ENCODE assay signal across 1 cellular context in the genomic region with DNA sequence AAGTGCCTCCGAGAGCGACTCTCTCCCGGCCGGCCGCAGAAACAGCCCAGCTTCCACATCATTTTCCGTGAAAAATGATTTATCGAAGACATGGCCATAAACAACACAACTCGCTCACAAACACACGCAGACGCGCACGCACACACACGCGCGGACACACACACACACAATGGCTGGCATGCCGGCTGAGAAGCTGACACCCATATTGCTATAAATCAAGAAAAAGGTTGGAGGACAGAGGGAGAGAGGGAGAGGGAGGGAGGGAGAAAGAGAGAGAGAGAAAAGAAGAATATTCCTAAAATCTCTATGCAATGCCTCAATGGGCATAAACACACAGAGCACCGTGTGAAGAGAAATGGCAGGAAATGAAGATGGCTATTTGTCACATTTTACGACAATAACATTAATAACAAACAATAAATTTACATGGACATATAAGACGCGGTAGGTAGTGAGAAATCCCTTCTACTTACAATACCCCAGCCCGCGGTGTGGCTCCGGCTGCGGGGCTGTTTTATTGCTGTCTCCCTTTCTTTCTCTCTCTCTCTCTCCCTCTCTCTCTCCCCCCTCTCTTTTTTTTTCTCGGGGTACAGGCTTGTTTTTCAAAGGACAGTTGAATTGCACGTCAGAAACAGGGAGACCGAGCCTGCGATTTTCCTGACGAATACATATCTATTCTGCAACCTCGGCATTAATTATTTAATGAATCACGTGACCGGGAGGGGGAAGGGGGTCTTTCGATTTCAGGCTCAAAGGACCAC.
TF ChIP-seq lines count a peak whose summit lies in the region.

No MANE protein-coding gene starts in this region.

TF ChIP-seq in K562, 482 proteins besides CTCF, POLR2A, EP300 and RAD21 (continued from another document):
- TF ChIP-seq, protein P1, sequence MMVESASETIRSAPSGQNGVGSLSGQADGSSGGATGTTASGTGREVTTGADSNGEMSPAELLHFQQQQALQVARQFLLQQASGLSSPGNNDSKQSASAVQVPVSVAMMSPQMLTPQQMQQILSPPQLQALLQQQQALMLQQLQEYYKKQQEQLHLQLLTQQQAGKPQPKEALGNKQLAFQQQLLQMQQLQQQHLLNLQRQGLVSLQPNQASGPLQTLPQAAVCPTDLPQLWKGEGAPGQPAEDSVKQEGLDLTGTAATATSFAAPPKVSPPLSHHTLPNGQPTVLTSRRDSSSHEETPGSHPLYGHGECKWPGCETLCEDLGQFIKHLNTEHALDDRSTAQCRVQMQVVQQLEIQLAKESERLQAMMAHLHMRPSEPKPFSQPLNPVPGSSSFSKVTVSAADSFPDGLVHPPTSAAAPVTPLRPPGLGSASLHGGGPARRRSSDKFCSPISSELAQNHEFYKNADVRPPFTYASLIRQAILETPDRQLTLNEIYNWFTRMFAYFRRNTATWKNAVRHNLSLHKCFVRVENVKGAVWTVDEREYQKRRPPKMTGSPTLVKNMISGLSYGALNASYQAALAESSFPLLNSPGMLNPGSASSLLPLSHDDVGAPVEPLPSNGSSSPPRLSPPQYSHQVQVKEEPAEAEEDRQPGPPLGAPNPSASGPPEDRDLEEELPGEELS (CRISPR knock-in tag; IDR thresholded peaks at IDR 0.05; ENCODE audit: borderline replicate concordance) = no peak
- TF ChIP-seq, protein P2, sequence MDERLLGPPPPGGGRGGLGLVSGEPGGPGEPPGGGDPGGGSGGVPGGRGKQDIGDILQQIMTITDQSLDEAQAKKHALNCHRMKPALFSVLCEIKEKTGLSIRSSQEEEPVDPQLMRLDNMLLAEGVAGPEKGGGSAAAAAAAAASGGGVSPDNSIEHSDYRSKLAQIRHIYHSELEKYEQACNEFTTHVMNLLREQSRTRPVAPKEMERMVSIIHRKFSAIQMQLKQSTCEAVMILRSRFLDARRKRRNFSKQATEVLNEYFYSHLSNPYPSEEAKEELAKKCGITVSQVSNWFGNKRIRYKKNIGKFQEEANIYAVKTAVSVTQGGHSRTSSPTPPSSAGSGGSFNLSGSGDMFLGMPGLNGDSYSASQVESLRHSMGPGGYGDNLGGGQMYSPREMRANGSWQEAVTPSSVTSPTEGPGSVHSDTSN (CRISPR knock-in tag; IDR thresholded peaks at IDR 0.05; ENCODE audit: low read depth) = no peak
- TF ChIP-seq, protein P2 (tag; conservative IDR thresholded peaks at IDR 0.05; ENCODE audit: low read depth) = peak; percentile 48
- TF ChIP-seq, protein P3, sequence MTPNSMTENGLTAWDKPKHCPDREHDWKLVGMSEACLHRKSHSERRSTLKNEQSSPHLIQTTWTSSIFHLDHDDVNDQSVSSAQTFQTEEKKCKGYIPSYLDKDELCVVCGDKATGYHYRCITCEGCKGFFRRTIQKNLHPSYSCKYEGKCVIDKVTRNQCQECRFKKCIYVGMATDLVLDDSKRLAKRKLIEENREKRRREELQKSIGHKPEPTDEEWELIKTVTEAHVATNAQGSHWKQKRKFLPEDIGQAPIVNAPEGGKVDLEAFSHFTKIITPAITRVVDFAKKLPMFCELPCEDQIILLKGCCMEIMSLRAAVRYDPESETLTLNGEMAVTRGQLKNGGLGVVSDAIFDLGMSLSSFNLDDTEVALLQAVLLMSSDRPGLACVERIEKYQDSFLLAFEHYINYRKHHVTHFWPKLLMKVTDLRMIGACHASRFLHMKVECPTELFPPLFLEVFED (CRISPR knock-in tag; conservative IDR thresholded peaks at IDR 0.05) = no peak
